ENCODE assay signal across 33 cellular contexts in the genomic region with DNA sequence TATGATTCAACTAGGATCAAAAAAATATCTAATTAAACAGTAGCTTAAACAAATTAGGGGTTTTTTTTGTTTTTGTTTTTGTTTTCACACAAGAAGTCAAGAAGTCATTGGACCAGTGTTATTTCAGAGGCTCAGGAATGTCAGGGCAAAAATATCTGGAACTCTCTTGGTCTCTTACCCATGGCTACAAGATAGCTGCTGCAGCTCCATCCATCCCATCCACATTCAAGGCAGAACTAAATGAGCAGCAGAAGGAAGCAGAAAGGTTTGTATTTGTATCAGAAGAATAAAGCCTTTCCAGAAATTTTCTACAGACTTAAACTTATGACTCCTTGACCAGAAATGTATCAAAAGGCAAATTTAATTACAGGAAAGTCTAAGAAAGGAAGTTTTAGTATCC. TPM values are rescaled to one million over a fixed set of nuclear protein-coding genes. Genes with fewer than 3 reads are reported as not detected.
"Had no signal": no experiment of that assay in that cellular context is flagged by ENCODE, and none has a peak within 500 bp of the region (broad histone marks: within the 10 kb centered on the region; RNA-seq: fewer than 3 reads in every experiment).

No MANE protein-coding gene starts in this region.

- H3K9me3 Mint-ChIP-seq: activated CD4-positive, alpha-beta memory T cell treated with anti-CD3 and anti-CD28 coated beads, Interleukin-2, amount 10 ng/mL, durations not matched to agents 7 days and 5 days; activated naive CD8-positive, alpha-beta T cell treated with anti-CD3 and anti-CD28 coated beads for 36 hours; central memory CD8-positive, alpha-beta T cell had no signal

- H3K27ac ChIP-seq: ascending aorta, cardiac muscle cell, SJCRH30, SK-N-MC, WERI-Rb-1 had no signal

- H3K27me3 ChIP-seq: ascending aorta, cardiac muscle cell, SJCRH30 had no signal

- DNase-seq: activated CD4-positive, alpha-beta memory T cell treated with anti-CD3 and anti-CD28 coated beads, Interleukin-2, amount 10 ng/mL, durations not matched to agents 7 days and 5 days; activated CD4-positive, alpha-beta T cell treated with anti-CD3 and anti-CD28 coated beads for 1 hour; activated CD4-positive, alpha-beta T cell treated with anti-CD3 and anti-CD28 coated beads for 48 hours; activated CD4-positive, CD25-positive, alpha-beta regulatory T cell; activated CD8-positive, alpha-beta memory T cell treated with anti-CD3 and anti-CD28 coated beads for 24 hours; activated CD8-positive, alpha-beta memory T cell treated with anti-CD3 and anti-CD28 coated beads, Interleukin-2, amount 10 ng/mL, durations not matched to agents 7 days and 5 days; activated CD8-positive, alpha-beta memory T cell treated with anti-CD3 and anti-CD28 coated beads, Interleukin-2, amount 50 U/mL, for 48 hours; activated effector memory CD4-positive, alpha-beta T cell treated with anti-CD3 and anti-CD28 coated beads, Interleukin-2, amount 50 U/mL, for 16 hours; activated naive CD4-positive, alpha-beta T cell treated with Interleukin-2 at 50 U/mL for 16 hours; activated naive CD8-positive, alpha-beta T cell treated with anti-CD3 and anti-CD28 coated beads for 36 hours; activated T-cell treated with anti-CD3 and anti-CD28 coated beads, Interleukin-2, amount 50 U/mL, for 48 hours; amniotic stem cell; MM.1S; MV-4-11; NCI-H1092; NCI-H1436 treated with DMSO at 0.1 percent for 48 hours; NCI-H1694 treated with DMSO at 0.1 percent for 48 hours; NCI-H2029; NCI-H345; NCI-H524 treated with DMSO at 0.1 percent for 48 hours; SHP77; SJCRH30; T1000; WERI-Rb-1 had no signal

- H3K4me1 ChIP-seq: SJCRH30 had no signal

- H3K36me3 Mint-ChIP-seq: activated CD8-positive, alpha-beta memory T cell treated with anti-CD3 and anti-CD28 coated beads, Interleukin-2, amount 10 ng/mL, durations not matched to agents 7 days and 5 days; activated naive CD8-positive, alpha-beta T cell treated with anti-CD3 and anti-CD28 coated beads for 36 hours had no signal

- H3K36me3 ChIP-seq: ascending aorta, cardiac muscle cell, SJCRH30, WERI-Rb-1 had no signal

- H3K27ac Mint-ChIP-seq: activated CD4-positive, alpha-beta memory T cell treated with anti-CD3 and anti-CD28 coated beads, Interleukin-2, amount 10 ng/mL, durations not matched to agents 7 days and 5 days; activated CD8-positive, alpha-beta memory T cell treated with anti-CD3 and anti-CD28 coated beads, Interleukin-2, amount 10 ng/mL, durations not matched to agents 7 days and 5 days; activated naive CD8-positive, alpha-beta T cell treated with anti-CD3 and anti-CD28 coated beads for 36 hours had no signal

- H3K4me3 Mint-ChIP-seq: activated CD4-positive, alpha-beta memory T cell treated with anti-CD3 and anti-CD28 coated beads, Interleukin-2, amount 10 ng/mL, durations not matched to agents 7 days and 5 days; activated CD8-positive, alpha-beta memory T cell treated with anti-CD3 and anti-CD28 coated beads, Interleukin-2, amount 10 ng/mL, durations not matched to agents 7 days and 5 days; activated naive CD8-positive, alpha-beta T cell treated with anti-CD3 and anti-CD28 coated beads for 36 hours; central memory CD8-positive, alpha-beta T cell had no signal

- H3K9me3 ChIP-seq: ascending aorta, SJCRH30 had no signal

- ATAC-seq: activated CD8-positive, alpha-beta memory T cell treated with anti-CD3 and anti-CD28 coated beads, Interleukin-2, amount 10 ng/mL, durations not matched to agents 7 days and 5 days; Panc1 had no signal

- H3K4me3 ChIP-seq: ascending aorta, cardiac muscle cell, SJCRH30, SK-N-MC had no signal

RNA-seq across cellular contexts. Expression of a gene that starts 33.8 kb away (rescaled TPM):
- total RNA-seq: ascending aorta, cardiac muscle cell, chondrocyte, LHCN-M2, NCI-H460, RPMI7951, SJCRH30 had no signal
- polyA plus RNA-seq: cardiac muscle cell had no signal
